23 cellular contexts compared by ENCODE assay signal in genomic region chr7:47278043-47278442, GRCh38.
DNase-seq lines count a peak whose midpoint lies in the region; ATAC-seq and TF ChIP-seq lines count a peak whose summit lies in the region.
"Had no signal": no experiment of that assay in that cellular context is flagged by ENCODE, and none has a peak within 500 bp of the region (broad histone marks: within the 10 kb centered on the region; RNA-seq: fewer than 3 reads in every experiment).

No MANE protein-coding gene starts in this region.

- no peaks in the 10 kb centered on the region for H3K9me3 Mint-ChIP-seq in Caco-2 (ENCODE audit: unreplicated experiment)
- H3K9me3 Mint-ChIP-seq: CD4-positive, alpha-beta T cell had no signal

- BruUV-seq in Caco-2 (replicated peaks; lab: Mats Ljungman, UMichigan): no TSS peak

- H3K27me3 ChIP-seq in Caco-2 (replicated peaks; ENCODE audit: control insufficient read depth, insufficient read depth, low read length): no peaks in the 10 kb centered on the region
- H3K27me3 ChIP-seq in colonic mucosa: no peaks in the 10 kb centered on the region
- no peaks in the 10 kb centered on the region for H3K27me3 ChIP-seq in liver (ENCODE audit: control insufficient read depth in 4 of 4, insufficient read depth in 4 of 4, low read length in 3 of 4)
- H3K27me3 ChIP-seq: BE2C; BLaER1 treated with 17β-estradiol and CSF1 and Interleukin-3, amounts not matched to agents 10 nM and 100 nM had no signal

- 49% methylated on average over 6 of the region's 6 CpGs for WGBS in liver

- H3K4me1 Mint-ChIP-seq in Caco-2 (ENCODE audit: low read depth, unreplicated experiment): no peaks in the 10 kb centered on the region
- H3K4me1 Mint-ChIP-seq: CD14-positive monocyte; CD8-positive, alpha-beta memory T cell had no signal

- TF ChIP-seq RAD21 in liver (IDR thresholded peaks at IDR 0.05): no peak

- no peak overlapping the region for H3K4me3 ChIP-seq in Caco-2 (ENCODE audit: low read depth, low read length)
- H3K4me3 ChIP-seq in colonic mucosa: no peak overlapping the region
- no peak overlapping the region for H3K4me3 ChIP-seq in liver (ENCODE audit: low read depth in 1 of 3, low read length in 3 of 3)
- no peak overlapping the region for H3K4me3 ChIP-seq in foreskin fibroblast (ENCODE audit: low read depth in 1 of 2, low read length in 2 of 2)
- H3K4me3 ChIP-seq: A549; BLaER1 treated with 17β-estradiol and CSF1 and Interleukin-3, amounts not matched to agents 10 nM and 100 nM had no signal

- no peaks in the 10 kb centered on the region for H3K27me3 Mint-ChIP-seq in Caco-2 (ENCODE audit: insufficient read depth, unreplicated experiment)
- H3K27me3 Mint-ChIP-seq: CD4-positive, alpha-beta T cell; CD8-positive, alpha-beta memory T cell had no signal

- H3K36me3 ChIP-seq in Caco-2 (ENCODE audit: control insufficient read depth, insufficient read depth, low read length) (peaks cover 13% of the 10 kb centered on the region), colonic mucosa (peaks cover 8% of the 10 kb centered on the region), liver (ENCODE audit: control insufficient read depth in 4 of 4, insufficient read depth in 3 of 4, low read depth in 1 of 4, low read length in 3 of 4) (peaks cover 6 to 59% (median 36%) of the 10 kb centered on the region in 4 donors)
- H3K36me3 ChIP-seq: BE2C had no signal

- no peak overlapping the region for H3K9ac ChIP-seq in colonic mucosa (ENCODE audit: low read depth in 2 of 2, low read length in 2 of 2)
- no peak overlapping the region for H3K9ac ChIP-seq in liver (ENCODE audit: low read depth in 1 of 2, low read length in 2 of 2)
- H3K9ac ChIP-seq: BLaER1 treated with 17β-estradiol and CSF1 and Interleukin-3, amounts not matched to agents 10 nM and 100 nM had no signal

- no peak overlapping the region for H3K27ac ChIP-seq in colonic mucosa
- H3K27ac ChIP-seq in liver (ENCODE audit: low read depth in 1 of 2, low read length in 2 of 2): no peak overlapping the region
- H3K27ac ChIP-seq: A549 had no signal

- TF ChIP-seq CTCF in Caco-2 (IDR thresholded peaks at IDR 0.05; ENCODE audit: insufficient read depth in 1 of 2, low read depth in 1 of 2, low read length in 1 of 2, severe bottlenecking in 1 of 2, unreplicated experiment in 1 of 2) (no peak), colonic mucosa (IDR thresholded peaks at IDR 0.05) (no peak), liver (IDR thresholded peaks at IDR 0.05; ENCODE audit: low read depth, low read length, missing input control) (no peak), foreskin fibroblast (IDR thresholded peaks at IDR 0.05; ENCODE audit: low read depth, low read length) (no peak)

- CTCF ChIA-PET in Caco-2 (lab: Charles Lee): no interaction called here

- POLR2A ChIA-PET in Caco-2 (lab: Charles Lee): no interaction called here

- DNase-seq in Caco-2 (peak in 1 of 2 experiments; percentile 25), colonic mucosa (peak; percentile 15), ureter (ENCODE audit: low spot score) (peak; percentile 23), foreskin fibroblast (no peak), NCI-H82 treated with DMSO at 0.1 percent for 48 hours (lab: John Stamatoyannopoulos, UW; ENCODE audit: unreplicated experiment) (no peak)
- DNase-seq: 8988T; ACHN; AML-193; BE2C; Calu3; CD4-positive, alpha-beta T cell; CD8-positive, alpha-beta memory T cell; DMS53; DMS79 treated with DMSO at 0.1 percent for 48 hours; GF-D8; GOT3; H7; HCEC 1CT had no signal

- H3K4me1 ChIP-seq in Caco-2 (peaks cover 2% of the 10 kb centered on the region), colonic mucosa (peaks cover under 1% of the 10 kb centered on the region), liver (ENCODE audit: control insufficient read depth in 4 of 4, insufficient read depth in 4 of 4, low read length in 3 of 4) (peaks cover 0 to 16% (median 6%) of the 10 kb centered on the region in 4 donors)
- H3K4me1 ChIP-seq: BE2C had no signal

- no peak for ATAC-seq in HG03378 (IDR thresholded peaks at IDR 0.05; ENCODE audit: unreplicated experiment)
- ATAC-seq: A549 had no signal

- peaks cover 100% of the 10 kb centered on the region for H3K36me3 Mint-ChIP-seq in Caco-2 (ENCODE audit: insufficient read depth, unreplicated experiment)
- H3K36me3 Mint-ChIP-seq: CD8-positive, alpha-beta memory T cell had no signal

- no peak overlapping the region for H3K4me3 Mint-ChIP-seq in Caco-2 (ENCODE audit: unreplicated experiment)
- H3K4me3 Mint-ChIP-seq: CD14-positive monocyte; CD4-positive, alpha-beta T cell; CD8-positive, alpha-beta memory T cell had no signal

- H3K27ac Mint-ChIP-seq in Caco-2 (ENCODE audit: unreplicated experiment): peak overlapping the region; percentile 7
- H3K27ac Mint-ChIP-seq: CD4-positive, alpha-beta T cell; CD8-positive, alpha-beta memory T cell had no signal

- H3K9me3 ChIP-seq in Caco-2 (no peaks in the 10 kb centered on the region), colonic mucosa (no peaks in the 10 kb centered on the region), liver (ENCODE audit: control insufficient read depth in 4 of 4, low read length in 3 of 4) (no peaks in the 10 kb centered on the region)
- H3K9me3 ChIP-seq: BE2C; BLaER1 treated with 17β-estradiol and CSF1 and Interleukin-3, amounts not matched to agents 10 nM and 100 nM had no signal

- intact Hi-C loops in Caco-2 (cut with micrococcal nuclease; ENCODE audit: unreplicated experiment): no loop called here
- intact Hi-C loops in colonic mucosa (cut with DNase I): loop anchor here (10.0 kb wide), 1 partner anchor 137 kb away; no protein-coding TSS in a partner anchor

TF ChIP-seq in liver, 16 proteins besides CTCF, POLR2A, EP300 and RAD21:
- TF ChIP-seq FOXA1 (IDR thresholded peaks at IDR 0.05) (no peak), RXRA (IDR thresholded peaks at IDR 0.05) (peak in 1 of 2 donors; percentile 59), HNF4A (conservative IDR thresholded peaks at IDR 0.05) (peak; percentile 43 to 56)

Comparison
In these comparisons a context has a peak if more than half of its experiments do, and no peak if none do; other contexts are left out.
1. DNase-seq: peak in colonic mucosa (single experiment) and ureter (single experiment); none in foreskin fibroblast (0 of 2) and NCI-H82 treated with DMSO at 0.1 percent for 48 hours (single experiment).